Comparison of ENCODE assay signal across 1 cellular context in genomic region chr4:70746179-70746839, GRCh38.
TF ChIP-seq lines count a peak whose summit lies in the region.

No MANE protein-coding gene starts in this region.

TF ChIP-seq in K562, 482 proteins besides CTCF, POLR2A, EP300 and RAD21 (continued from another document):
- TF ChIP-seq CLOCK (CRISPR knock-in tag; IDR thresholded peaks at IDR 0.05; ENCODE audit: borderline replicate concordance): no peak
- no peak for TF ChIP-seq PCBP1 (IDR thresholded peaks at IDR 0.05; ENCODE audit: low read depth, low read length, poor library complexity, severe bottlenecking)
- no peak for TF ChIP-seq HNRNPLL (IDR thresholded peaks at IDR 0.05; ENCODE audit: low read depth, low read length, poor library complexity, severe bottlenecking)
- TF ChIP-seq HNRNPUL1 (IDR thresholded peaks at IDR 0.05; ENCODE audit: low read length): no peak
- TF ChIP-seq NEUROD1 (IDR thresholded peaks at IDR 0.05; ENCODE audit: borderline replicate concordance, low read depth, low read length, partially characterized antibody): no peak
TF ChIP-seq in K562: peak in this region for 9.
